1 cellular context compared by ENCODE assay signal in genomic region chr10:103193820-103194529, GRCh38.
A peak's percentile ranks its signal among the peaks of the same experiment; 100 is the strongest.
TF ChIP-seq lines count a peak whose summit lies in the region.

No MANE protein-coding gene starts in this region.

TF ChIP-seq in K562, 482 proteins besides CTCF, POLR2A, EP300 and RAD21 (continued from another document):
- TF ChIP-seq CLOCK (CRISPR knock-in tag; IDR thresholded peaks at IDR 0.05; ENCODE audit: borderline replicate concordance) (no peak), ZNF766 (CRISPR knock-in tag; conservative IDR thresholded peaks at IDR 0.05) (no peak), ZFP30 (CRISPR knock-in tag; IDR thresholded peaks at IDR 0.05; ENCODE audit: borderline replicate concordance) (no peak), SRSF3 (IDR thresholded peaks at IDR 0.05; ENCODE audit: insufficient read depth, low read length) (no peak), KLF16 (IDR thresholded peaks at IDR 0.05) (no peak), NFE2L1 (tag; IDR thresholded peaks at IDR 0.05; ENCODE audit: borderline replicate concordance, low read depth) (no peak), IRF1 (CRISPR knock-in tag; IDR thresholded peaks at IDR 0.05; ENCODE audit: borderline replicate concordance) (no peak), ZNF609 (CRISPR knock-in tag; IDR thresholded peaks at IDR 0.05; ENCODE audit: borderline replicate concordance) (no peak), SAP30 (IDR thresholded peaks at IDR 0.05; ENCODE audit: borderline replicate concordance, insufficient read depth, low read depth, low read length, poor library complexity, severe bottlenecking) (no peak), VEZF1 (CRISPR knock-in tag; IDR thresholded peaks at IDR 0.05) (0 out of 2 replicates have a peak, but pooled peaks have one; percentile 21), MTA3 (IDR thresholded peaks at IDR 0.05; ENCODE audit: borderline replicate concordance) (0 out of 2 replicates have a peak, but pooled peaks have one; percentile 22), ZNF780A (CRISPR knock-in tag; IDR thresholded peaks at IDR 0.05) (no peak), NELFE (IDR thresholded peaks at IDR 0.05; ENCODE audit: insufficient read depth, insufficient read length) (no peak), THAP7 (CRISPR knock-in tag; IDR thresholded peaks at IDR 0.05) (no peak), EHMT2 (IDR thresholded peaks at IDR 0.05) (peak; percentile 49; the same call in 1 of the 2 replicates), SMARCE1 (IDR thresholded peaks at IDR 0.05) (peak; percentile 77), RBM15 (IDR thresholded peaks at IDR 0.05; ENCODE audit: insufficient read depth, low read length) (no peak), ZNF551 (CRISPR knock-in tag; IDR thresholded peaks at IDR 0.05) (no peak), POLR3A (IDR thresholded peaks at IDR 0.05; ENCODE audit: borderline replicate concordance, extremely low read depth, insufficient read depth, insufficient read length) (no peak), ARNT (IDR thresholded peaks at IDR 0.05) (no peak), CCAR2 (IDR thresholded peaks at IDR 0.05; ENCODE audit: low read depth, low read length) (no peak), ZNF79 (CRISPR knock-in tag; IDR thresholded peaks at IDR 0.05; ENCODE audit: low read depth) (no peak), NR0B1 (IDR thresholded peaks at IDR 0.05; ENCODE audit: partially characterized antibody) (no peak), ZNF512 (tag; IDR thresholded peaks at IDR 0.05) (no peak), CUX1 (CRISPR knock-in tag; IDR thresholded peaks at IDR 0.05) (no peak), PURB (CRISPR knock-in tag; IDR thresholded peaks at IDR 0.05; ENCODE audit: low read depth) (no peak)
